ENCODE assay signal across 2 cellular contexts in the genomic region with DNA sequence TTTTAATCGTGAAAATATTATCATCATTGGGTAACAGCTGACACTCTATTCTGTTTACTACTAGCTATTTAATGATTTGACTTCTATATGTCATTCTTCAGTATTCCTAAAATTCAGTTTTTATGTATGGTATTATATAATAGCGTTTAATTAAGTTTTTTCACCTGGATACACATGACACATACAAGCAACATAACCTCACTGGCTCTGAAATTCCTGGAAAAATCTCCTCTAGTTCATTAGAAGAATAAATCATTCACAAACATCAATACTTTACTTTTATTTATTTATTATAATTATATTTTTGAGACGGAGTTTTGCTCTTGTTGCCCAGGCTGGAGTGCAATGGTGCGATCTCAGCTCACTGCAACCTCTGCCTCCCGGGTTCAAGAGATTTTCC.
TF ChIP-seq lines count a peak whose summit lies in the region.

No MANE protein-coding gene starts in this region.

TF ChIP-seq in HepG2, 621 proteins besides CTCF, POLR2A, EP300 and RAD21:
- TF ChIP-seq, protein P1, sequence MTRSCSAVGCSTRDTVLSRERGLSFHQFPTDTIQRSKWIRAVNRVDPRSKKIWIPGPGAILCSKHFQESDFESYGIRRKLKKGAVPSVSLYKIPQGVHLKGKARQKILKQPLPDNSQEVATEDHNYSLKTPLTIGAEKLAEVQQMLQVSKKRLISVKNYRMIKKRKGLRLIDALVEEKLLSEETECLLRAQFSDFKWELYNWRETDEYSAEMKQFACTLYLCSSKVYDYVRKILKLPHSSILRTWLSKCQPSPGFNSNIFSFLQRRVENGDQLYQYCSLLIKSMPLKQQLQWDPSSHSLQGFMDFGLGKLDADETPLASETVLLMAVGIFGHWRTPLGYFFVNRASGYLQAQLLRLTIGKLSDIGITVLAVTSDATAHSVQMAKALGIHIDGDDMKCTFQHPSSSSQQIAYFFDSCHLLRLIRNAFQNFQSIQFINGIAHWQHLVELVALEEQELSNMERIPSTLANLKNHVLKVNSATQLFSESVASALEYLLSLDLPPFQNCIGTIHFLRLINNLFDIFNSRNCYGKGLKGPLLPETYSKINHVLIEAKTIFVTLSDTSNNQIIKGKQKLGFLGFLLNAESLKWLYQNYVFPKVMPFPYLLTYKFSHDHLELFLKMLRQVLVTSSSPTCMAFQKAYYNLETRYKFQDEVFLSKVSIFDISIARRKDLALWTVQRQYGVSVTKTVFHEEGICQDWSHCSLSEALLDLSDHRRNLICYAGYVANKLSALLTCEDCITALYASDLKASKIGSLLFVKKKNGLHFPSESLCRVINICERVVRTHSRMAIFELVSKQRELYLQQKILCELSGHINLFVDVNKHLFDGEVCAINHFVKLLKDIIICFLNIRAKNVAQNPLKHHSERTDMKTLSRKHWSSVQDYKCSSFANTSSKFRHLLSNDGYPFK (CRISPR knock-in tag; IDR thresholded peaks at IDR 0.05; ENCODE audit: borderline replicate concordance), result no peak
- peak; percentile 64; the same call in 1 of the 2 replicates for TF ChIP-seq RFX5 (IDR thresholded peaks at IDR 0.05; ENCODE audit: low read depth, low read length)
TF ChIP-seq in HepG2: peak in this region for 1.

TF ChIP-seq in IMR-90, 13 proteins besides CTCF, POLR2A, EP300 and RAD21:
- peak; percentile 83 for TF ChIP-seq RFX5 (IDR thresholded peaks at IDR 0.05; ENCODE audit: low read depth, low read length)
- no peak for TF ChIP-seq MXI1 (IDR thresholded peaks at IDR 0.05; ENCODE audit: borderline replicate concordance, low read depth, low read length)
